Comparison of ENCODE assay signal across 8 cellular contexts in genomic region chr21:42117229-42118048, GRCh38. TPM values are rescaled to one million over a fixed set of nuclear protein-coding genes. Genes with fewer than 3 reads are reported as not detected.
DNase-seq lines count a peak whose midpoint lies in the region; ATAC-seq and TF ChIP-seq lines count a peak whose summit lies in the region.

No MANE protein-coding gene starts in this region.

- WGBS in mesenchymal stem cell = 27% methylated on average over 14 of the region's 18 CpGs

- H3K4me3 ChIP-seq in dorsolateral prefrontal cortex (peak overlapping the region in 38 of 59 donors; percentile 5 to 57 (median 28)), mesenchymal stem cell (ENCODE audit: insufficient read depth in 1 of 2, low read depth in 1 of 2, low read length in 2 of 2) (peak overlapping the region in 1 of 2 experiments; percentile 65)

- no peak overlapping the region for H2AK5ac ChIP-seq in mesenchymal stem cell (ENCODE audit: low read length, severe bottlenecking)

- TF ChIP-seq CTCF in dorsolateral prefrontal cortex (IDR thresholded peaks at IDR 0.05 in 54 of 56, conservative IDR thresholded peaks at IDR 0.05 in 2 of 56; ENCODE audit: low read depth in 1 of 56, partially characterized antibody in 56 of 56) = peak; percentile 92 to 99 (median 97)

- no peak overlapping the region for H3K4me2 ChIP-seq in mesenchymal stem cell (ENCODE audit: low read length, poor library complexity, severe bottlenecking)

- no peaks in the 10 kb centered on the region for H3K79me1 ChIP-seq in mesenchymal stem cell (replicated peaks; ENCODE audit: low read length, poor library complexity, severe bottlenecking)

- H2BK12ac ChIP-seq in mesenchymal stem cell (ENCODE audit: low read length in 2 of 2) = no peak overlapping the region

- intact Hi-C loops in dorsolateral prefrontal cortex (cut with DNase I) = loop anchor here (1.0 to 10.0 kb wide), 4 partner anchors 105 to 505 kb away; partner anchors contain the start of genes PRDM15 (in 1 of the 2) and ZBTB21 (in 1 of the 2)

- H2AFZ ChIP-seq in mesenchymal stem cell (ENCODE audit: low read depth, low read length) = peak overlapping the region; percentile 29

- peak overlapping the region; percentile 66 for H3K9ac ChIP-seq in mesenchymal stem cell (ENCODE audit: low read length)

- H3K23ac ChIP-seq in mesenchymal stem cell (ENCODE audit: low read length in 2 of 2) = no peak overlapping the region

- H3K27ac ChIP-seq in dorsolateral prefrontal cortex (peak overlapping the region in 8 of 59 donors; percentile 10 to 39 (median 27)), mesenchymal stem cell (ENCODE audit: low read length, poor library complexity, severe bottlenecking) (no peak overlapping the region)

- no peak overlapping the region for H3K14ac ChIP-seq in mesenchymal stem cell (ENCODE audit: low read length in 2 of 2)

- no peak overlapping the region for H4K91ac ChIP-seq in mesenchymal stem cell (ENCODE audit: low read length)

- H3K18ac ChIP-seq in mesenchymal stem cell (ENCODE audit: low read depth in 1 of 2, low read length in 2 of 2) = no peak overlapping the region

- DNase-seq in Daoy (ENCODE audit: low read depth) (peak; percentile 87), NCI-H748 treated with DMSO at 0.1 percent for 48 hours (lab: John Stamatoyannopoulos, UW) (peak; percentile 54), dorsolateral prefrontal cortex (peak; percentile 69 to 87 (median 82)), mesenchymal stem cell (peak; percentile 86)
- peak; percentile 82 to 87 for DNase-seq in activated CD4-positive, alpha-beta T cell treated with anti-CD3 and anti-CD28 coated beads, Interleukin-2, amount 50 U/mL, for 48 hours
- DNase-seq in stimulated activated CD8-positive, alpha-beta memory T cell treated with anti-CD3 and anti-CD28 coated beads, Interleukin-2, amount 100 ng/mL, for 1 hour (ENCODE audit: low read depth in 2 of 2) = peak; percentile 55 to 59

- H2BK5ac ChIP-seq in mesenchymal stem cell (ENCODE audit: low read depth, low read length, poor library complexity, severe bottlenecking) = no peak overlapping the region

- H4K8ac ChIP-seq in mesenchymal stem cell (ENCODE audit: low read length) = no peak overlapping the region

- no peaks in the 10 kb centered on the region for H3K4me1 ChIP-seq in mesenchymal stem cell (ENCODE audit: control insufficient read depth, insufficient read depth, low read depth, low read length)

- peak; percentile 48 for ATAC-seq in HG03432 (IDR thresholded peaks at IDR 0.05; ENCODE audit: unreplicated experiment)
- no peak for ATAC-seq in HG02571 (IDR thresholded peaks at IDR 0.05; ENCODE audit: unreplicated experiment)

- no peak overlapping the region for H2BK15ac ChIP-seq in mesenchymal stem cell (ENCODE audit: low read depth, poor library complexity, severe bottlenecking)

- no peak overlapping the region for H3K4ac ChIP-seq in mesenchymal stem cell (ENCODE audit: low read depth in 1 of 2, low read length in 2 of 2)

- H3K27me3 ChIP-seq in dorsolateral prefrontal cortex (no peaks in the 10 kb centered on the region), mesenchymal stem cell (ENCODE audit: control insufficient read depth in 1 of 2, insufficient read depth in 1 of 2, low read length in 2 of 2) (peaks cover 52 to 59% of the 10 kb centered on the region in 2 experiments)

- no peak overlapping the region for H2BK120ac ChIP-seq in mesenchymal stem cell (ENCODE audit: low read depth, low read length)

- H3K36me3 ChIP-seq in mesenchymal stem cell (ENCODE audit: control insufficient read depth in 1 of 2, insufficient read depth in 2 of 2, low read depth in 1 of 2, low read length in 2 of 2) = no peaks in the 10 kb centered on the region

- H3K9me3 ChIP-seq in mesenchymal stem cell (ENCODE audit: control insufficient read depth, low read length) = no peaks in the 10 kb centered on the region

RNA-seq across cellular contexts. Expression of gene UMODL1, which starts 46.3 kb away (rescaled TPM):
- 0.24 and 0.80 TPM in 2 replicates for total RNA-seq in Daoy (2014; rRNA removed; shearing (Covaris generic))
- total RNA-seq in dorsolateral prefrontal cortex = 1 to 10 TPM in 29 of 120 experiments, under 1 TPM in 86, not detected in 5; 0.11 to 2.3 (median 0.59) TPM
- 0.07 TPM for polyA plus RNA-seq in mesenchymal stem cell (2013, experiment 1 of 2)
- 0.07 TPM for polyA plus RNA-seq in mesenchymal stem cell (2013, experiment 2 of 2)
